Comparison of ENCODE assay signal across 24 cellular contexts in genomic region chr2:239693330-239693729, GRCh38.
A peak's percentile ranks its signal among the peaks of the same experiment; 100 is the strongest.
DNase-seq lines count a peak whose midpoint lies in the region; TF ChIP-seq lines count a peak whose summit lies in the region.
"Had no signal": no experiment of that assay in that cellular context is flagged by ENCODE, and none has a peak within 500 bp of the region (broad histone marks: within the 10 kb centered on the region; RNA-seq: fewer than 3 reads in every experiment).

No MANE protein-coding gene starts in this region.

- no peaks in the 10 kb centered on the region for H3K36me3 Mint-ChIP-seq in CD14-positive monocyte
- H3K36me3 Mint-ChIP-seq: CD8-positive, alpha-beta T cell had no signal

- H3K4me3 Mint-ChIP-seq in CD14-positive monocyte, result no peak overlapping the region
- H3K4me3 Mint-ChIP-seq: CD8-positive, alpha-beta T cell; GM23338 had no signal

- 0 out of 2 replicates have a peak overlapping the region, but pooled peaks have one; percentile 14 for H3K27ac ChIP-seq in BLaER1
- no peak overlapping the region for H3K27ac ChIP-seq in colonic mucosa
- H3K27ac ChIP-seq: A549, HL-60 had no signal

- DNase-seq in colonic mucosa (peak; percentile 6), mesenteric fat pad (ENCODE audit: low spot score) (peak; percentile 55), NCI-H2107 treated with DMSO at 0.1 percent for 48 hours (lab: John Stamatoyannopoulos, UW; ENCODE audit: unreplicated experiment) (no peak), CD14-positive monocyte (ENCODE audit: low spot score) (no peak), cerebellar nuclear complex (lab: John Stamatoyannopoulos, UW) (no peak)
- peak; percentile 6 for DNase-seq in stimulated activated CD8-positive, alpha-beta memory T cell treated with anti-CD3 and anti-CD28 coated beads, Interleukin-4, amount 100 ng/mL, for 48 hours
- DNase-seq: BE2C; KBM-7; MM.1S; NCI-H1092; NCI-H1436; NCI-H187 treated with DMSO at 0.1 percent for 48 hours; NCI-H2107; NCI-H226; NCI-H524; NCI-H774; NK-92 treated with Interleukin-12 subunit alpha and Interleukin-12 subunit beta, amount 100 ng/mL, for 24 hours; SIG-M5 had no signal

- no peak overlapping the region for H3K9ac ChIP-seq in BLaER1
- no peak overlapping the region for H3K9ac ChIP-seq in colonic mucosa (ENCODE audit: low read depth in 2 of 2, low read length in 2 of 2)

- peaks cover 3 to 9% (median 7%) of the 10 kb centered on the region in 3 donors for H3K27me3 Mint-ChIP-seq in CD14-positive monocyte (ENCODE audit: low read depth in 3 of 3)

- H3K36me3 ChIP-seq in BLaER1, result no peaks in the 10 kb centered on the region
- H3K36me3 ChIP-seq in colonic mucosa, result no peaks in the 10 kb centered on the region
- H3K36me3 ChIP-seq: BE2C, HAP-1 had no signal

- H3K4me1 ChIP-seq in BLaER1, result peaks cover 31% of the 10 kb centered on the region
- H3K4me1 ChIP-seq in colonic mucosa, result no peaks in the 10 kb centered on the region
- H3K4me1 ChIP-seq: A549, BE2C had no signal

- intact Hi-C loops in colonic mucosa (cut with DNase I), result no loop called here
- intact Hi-C loops in CD14-positive monocyte (cut with micrococcal nuclease), result no loop called here

- peak overlapping the region; percentile 57 for H3K4me2 ChIP-seq in BLaER1
- H3K4me2 ChIP-seq: A549, GM23338 had no signal

- H4K20me1 ChIP-seq in BLaER1, result no peaks in the 10 kb centered on the region

- H3K27ac Mint-ChIP-seq in CD14-positive monocyte, result no peak overlapping the region
- H3K27ac Mint-ChIP-seq: CD8-positive, alpha-beta T cell; GM23338 had no signal

- H3K9me3 ChIP-seq in BLaER1 (no peaks in the 10 kb centered on the region), colonic mucosa (no peaks in the 10 kb centered on the region)
- H3K9me3 ChIP-seq: A549, BE2C, HAP-1 had no signal

- H3K9me3 Mint-ChIP-seq in CD14-positive monocyte, result peaks cover 0 to 4% (median 1%) of the 10 kb centered on the region in 7 donors
- H3K9me3 Mint-ChIP-seq: CD8-positive, alpha-beta T cell; GM23338 had no signal

- no peaks in the 10 kb centered on the region for H3K27me3 ChIP-seq in BLaER1
- H3K27me3 ChIP-seq in colonic mucosa, result no peaks in the 10 kb centered on the region

- no peak for TF ChIP-seq CTCF in colonic mucosa (IDR thresholded peaks at IDR 0.05)
- no peak for TF ChIP-seq CTCF in CD14-positive monocyte (IDR thresholded peaks at IDR 0.05)

- no peaks in the 10 kb centered on the region for H3K4me1 Mint-ChIP-seq in CD14-positive monocyte

- no peak overlapping the region for H3K4me3 ChIP-seq in BLaER1
- no peak overlapping the region for H3K4me3 ChIP-seq in colonic mucosa
- H3K4me3 ChIP-seq: A549, GM23338, HAP-1 had no signal

Comparison
In these comparisons a context has a peak if more than half of its experiments do, and no peak if none do; other contexts are left out.
1. DNase-seq: peak in colonic mucosa (single experiment), mesenteric fat pad (single experiment) and stimulated activated CD8-positive, alpha-beta memory T cell treated with anti-CD3 and anti-CD28 coated beads, Interleukin-4, amount 100 ng/mL, for 48 hours (single experiment); none in NCI-H2107 treated with DMSO at 0.1 percent for 48 hours (single experiment), CD14-positive monocyte (single experiment) and cerebellar nuclear complex (0 of 2).